In the genomic region with DNA sequence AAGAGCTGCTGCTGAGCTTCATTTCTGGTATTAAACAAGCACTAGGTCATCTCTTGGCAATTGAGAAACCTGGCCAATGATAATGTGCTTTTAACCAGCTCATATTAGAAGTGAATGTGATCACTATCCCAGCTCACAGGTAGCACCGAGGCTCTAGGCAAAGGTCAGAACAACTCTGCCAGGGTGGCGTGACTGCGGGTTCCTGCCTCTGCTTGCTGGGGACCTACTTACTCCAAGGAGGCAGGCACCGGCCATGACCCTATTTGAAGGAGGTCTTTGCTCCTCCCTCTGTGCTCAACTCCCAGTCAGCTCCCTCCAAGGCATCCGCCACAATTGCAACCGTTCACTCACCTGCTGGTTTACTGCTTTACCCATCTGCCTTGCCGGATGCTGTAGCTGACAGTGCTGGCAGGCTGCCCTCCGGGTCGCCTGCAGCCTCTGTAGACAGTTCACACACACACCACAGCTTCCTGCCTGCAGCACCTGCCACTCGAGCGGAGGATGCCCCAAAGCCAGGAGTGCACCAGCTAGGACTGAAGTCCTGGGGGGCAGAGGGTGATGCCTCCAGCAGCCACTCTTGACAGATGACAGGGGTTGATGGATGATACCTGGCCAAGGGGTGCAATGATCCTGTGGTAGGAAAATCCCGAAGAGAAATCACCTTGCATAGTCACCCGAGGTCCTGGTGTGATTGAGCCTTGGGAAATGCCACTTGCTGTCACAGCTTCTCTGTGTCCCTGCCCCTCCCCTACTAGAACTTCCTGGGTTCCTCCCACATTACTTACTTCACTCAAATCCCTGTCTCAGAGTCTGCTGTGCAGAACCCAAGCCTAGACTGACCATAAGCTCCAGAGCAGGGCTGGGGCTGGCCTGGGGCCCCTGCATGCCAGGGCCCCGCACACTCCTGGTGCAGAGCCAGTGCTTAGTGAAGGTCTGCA, we compare ENCODE assay signal across 9 cellular contexts. TPM values are rescaled to one million over a fixed set of nuclear protein-coding genes. Genes with fewer than 3 reads are reported as not detected.
A peak's percentile ranks its signal among the peaks of the same experiment; 100 is the strongest.
DNase-seq lines count a peak whose midpoint lies in the region; ATAC-seq and TF ChIP-seq lines count a peak whose summit lies in the region.
"Had no signal": no experiment of that assay in that cellular context is flagged by ENCODE, and none has a peak within 500 bp of the region (broad histone marks: within the 10 kb centered on the region; RNA-seq: fewer than 3 reads in every experiment).

No MANE protein-coding gene starts in this region.

- H3K4me3 ChIP-seq in upper lobe of left lung: no peak overlapping the region
- H3K4me3 ChIP-seq in A673 (ENCODE audit: low read depth, low read length, poor library complexity, severe bottlenecking): no peak overlapping the region
- H3K4me3 ChIP-seq: lung had no signal

- TF ChIP-seq POLR2A in GM18505 (IDR thresholded peaks at IDR 0.05; ENCODE audit: borderline replicate concordance, extremely low read depth, insufficient read depth, insufficient read length) (no peak), upper lobe of left lung (IDR thresholded peaks at IDR 0.05) (no peak)

- WGBS in upper lobe of left lung, 2 donors: 38 to 43% methylated on average over 9 to 14 of the region's 14 CpGs

- H3K36me3 ChIP-seq in upper lobe of left lung (no peaks in the 10 kb centered on the region), A673 (ENCODE audit: insufficient read depth, low read length, poor library complexity, severe bottlenecking) (no peaks in the 10 kb centered on the region)

- H3K27me3 ChIP-seq in upper lobe of left lung: peaks cover 0 to 4% (median 0%) of the 10 kb centered on the region in 4 donors
- H3K27me3 ChIP-seq in A673 (replicated peaks; ENCODE audit: insufficient read depth, low read depth, low read length, poor library complexity): peaks cover 89% of the 10 kb centered on the region

- H3K4me3 Mint-ChIP-seq in T-helper 1 cell treated with Interleukin-12 subunit alpha and Interleukin-12 subunit beta and Interleukin-4 antibody, amounts not matched to agents 30 μg/mL and 1 μg/mL, for 36 hours: peak overlapping the region; percentile 7

- no peaks in the 10 kb centered on the region for H3K36me3 Mint-ChIP-seq in T-helper 1 cell treated with Interleukin-12 subunit alpha and Interleukin-12 subunit beta and Interleukin-4 antibody, amounts not matched to agents 30 μg/mL and 1 μg/mL, for 36 hours (ENCODE audit: low read depth)

- CTCF ChIA-PET in A673 (lab: Charles Lee): no interaction called here

- ATAC-seq in GM18505 (IDR thresholded peaks at IDR 0.05; ENCODE audit: unreplicated experiment) (peak; percentile 70), HG03432 (IDR thresholded peaks at IDR 0.05; ENCODE audit: unreplicated experiment) (peak; percentile 85), upper lobe of left lung (ENCODE audit: low FRiP score in 2 of 2) (peak; percentile 50 to 57)

- POLR2A ChIA-PET in A673 (lab: Charles Lee; ENCODE audit: low non-redundant PET): no interaction called here

- H3K4me1 ChIP-seq in upper lobe of left lung (no peaks in the 10 kb centered on the region), A673 (ENCODE audit: insufficient read depth, low read length, poor library complexity, severe bottlenecking) (no peaks in the 10 kb centered on the region)

- no peak overlapping the region for H3K27ac Mint-ChIP-seq in T-helper 1 cell treated with Interleukin-12 subunit alpha and Interleukin-12 subunit beta and Interleukin-4 antibody, amounts not matched to agents 30 μg/mL and 1 μg/mL, for 36 hours

- BruUV-seq in A673 (replicated peaks; lab: Mats Ljungman, UMichigan): no TSS peak

- peaks cover 43% of the 10 kb centered on the region for H3K27me3 Mint-ChIP-seq in T-helper 1 cell treated with Interleukin-12 subunit alpha and Interleukin-12 subunit beta and Interleukin-4 antibody, amounts not matched to agents 30 μg/mL and 1 μg/mL, for 36 hours (ENCODE audit: low read depth)

- H3K27ac ChIP-seq in upper lobe of left lung (no peak overlapping the region), A673 (ENCODE audit: low read depth, low read length, poor library complexity, severe bottlenecking) (no peak overlapping the region)

- peak; percentile 55 for DNase-seq in effector CD4-positive, alpha-beta T cell
- DNase-seq in upper lobe of left lung: peak; percentile 37 to 74
- DNase-seq in nucleus accumbens (lab: John Stamatoyannopoulos, UW): no peak
- DNase-seq in COLO829 (ENCODE audit: low spot score): no peak
- DNase-seq in A673 (ENCODE audit: low spot score): no peak

- intact Hi-C loops in A673 (cut with micrococcal nuclease; ENCODE audit: unreplicated experiment): no loop called here

- TF ChIP-seq CTCF in upper lobe of left lung (IDR thresholded peaks at IDR 0.05): no peak
- TF ChIP-seq CTCF in A673 (conservative IDR thresholded peaks at IDR 0.05; ENCODE audit: low read depth, low read length): no peak

- no peak for TF ChIP-seq EP300 in upper lobe of left lung (IDR thresholded peaks at IDR 0.05)

- H3K9me3 ChIP-seq in upper lobe of left lung (no peaks in the 10 kb centered on the region), A673 (ENCODE audit: low read depth, low read length, poor library complexity, severe bottlenecking) (no peaks in the 10 kb centered on the region)

- H3K9me3 Mint-ChIP-seq in T-helper 1 cell treated with Interleukin-12 subunit alpha and Interleukin-12 subunit beta and Interleukin-4 antibody, amounts not matched to agents 30 μg/mL and 1 μg/mL, for 36 hours: no peaks in the 10 kb centered on the region

- H3K4me1 Mint-ChIP-seq in T-helper 1 cell treated with Interleukin-12 subunit alpha and Interleukin-12 subunit beta and Interleukin-4 antibody, amounts not matched to agents 30 μg/mL and 1 μg/mL, for 36 hours (ENCODE audit: low read depth): peaks cover 15% of the 10 kb centered on the region

RNA-seq across cellular contexts. Expression of a gene that starts 8.8 kb away (rescaled TPM):
- total RNA-seq in upper lobe of left lung: not detected
- not detected in 2 replicates for total RNA-seq in A673 (2021)
- total RNA-seq: lung had no signal

RNA-seq across cellular contexts. Expression of a gene that starts 32.8 kb away (rescaled TPM):
- total RNA-seq in upper lobe of left lung: 100 to 1,000 TPM in 1 of 6 donors, 10 to 100 TPM in 5; 39.7 to 122 (median 58.1) TPM
- total RNA-seq in A673 (2021): 3.9 and 4.9 TPM in 2 replicates

Comparison
In these comparisons a context has a peak if more than half of its experiments do, and no peak if none do; other contexts are left out.
1. DNase-seq: peak in effector CD4-positive, alpha-beta T cell (single experiment) and upper lobe of left lung (2 of 2); none in nucleus accumbens (0 of 56), COLO829 (single experiment) and A673 (single experiment).
2. Peak in every context shown above with its lines, with median percentiles within 50 percentile points of each other: ATAC-seq.